In the genomic region with DNA sequence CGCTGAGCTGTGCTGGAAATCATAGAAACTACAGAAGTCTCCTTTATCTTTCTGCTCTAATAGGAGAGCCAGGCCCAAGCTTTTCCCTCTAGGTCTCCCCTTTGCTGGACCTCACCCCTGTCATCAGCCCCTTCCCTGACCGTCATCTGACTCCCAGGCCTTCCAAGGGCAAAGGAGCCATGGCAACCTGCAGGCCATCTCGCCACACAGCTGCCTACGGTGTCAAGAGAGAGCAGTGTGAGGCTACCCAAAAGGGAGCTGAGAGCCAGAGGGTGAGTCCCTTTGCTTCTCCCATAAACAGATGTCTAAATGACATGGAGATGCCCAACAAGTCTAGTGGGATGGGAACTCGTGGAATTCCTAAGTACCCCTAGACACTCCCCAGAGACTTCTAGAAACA, we compare ENCODE assay signal across 29 cellular contexts.
"Had no signal": no experiment of that assay in that cellular context is flagged by ENCODE, and none has a peak within 500 bp of the region (broad histone marks: within the 10 kb centered on the region; RNA-seq: fewer than 3 reads in every experiment).

No MANE protein-coding gene starts in this region.

- H3K79me2 ChIP-seq: parathyroid adenoma had no signal

- H3K4me3 Mint-ChIP-seq: naive thymus-derived CD4-positive, alpha-beta T cell; natural killer cell; nephron; neural progenitor cell; stimulated activated memory B cell treated with anti-CD40 and anti-IgM and Interleukin-4, amounts not matched to agents 10 μg/mL and 1 μg/mL and 100 μg/mL, for 72 hours; stimulated activated naive CD8-positive, alpha-beta T cell treated with anti-CD3 and anti-CD28 coated beads, Interleukin-15, amount 100 ng/mL, for 72 hours had no signal

- ATAC-seq: naive thymus-derived CD4-positive, alpha-beta T cell; natural killer cell; psoas muscle; right cardiac atrium; right lobe of liver; stimulated activated memory B cell treated with anti-CD40 and anti-IgM and Interleukin-4, amounts not matched to agents 10 μg/mL and 1 μg/mL and 100 μg/mL, for 72 hours; stimulated activated naive CD8-positive, alpha-beta T cell treated with anti-CD3 and anti-CD28 coated beads, Interleukin-15, amount 100 ng/mL, for 72 hours; stimulated activated naive CD8-positive, alpha-beta T cell treated with anti-CD3 and anti-CD28 coated beads, Interleukin-15, Interleukin-2, amounts not matched to agents 100 U/mL and 50 U/mL, for 24 hours had no signal

- FAIRE-seq: small intestine, urothelium cell line had no signal

- H3K9me3 ChIP-seq: ovary, psoas muscle, right lobe of liver, sigmoid colon, suprapubic skin, testis, tibial artery, transverse colon, upper lobe of left lung, vagina had no signal

- H3K27ac Mint-ChIP-seq: naive thymus-derived CD4-positive, alpha-beta T cell; natural killer cell; nephron; neural progenitor cell; progenitor cell of endocrine pancreas; stimulated activated naive CD8-positive, alpha-beta T cell treated with anti-CD3 and anti-CD28 coated beads, Interleukin-15, amount 100 ng/mL, for 72 hours had no signal

- H3K36me3 Mint-ChIP-seq: naive thymus-derived CD4-positive, alpha-beta T cell; natural killer cell; neural progenitor cell; stimulated activated memory B cell treated with anti-CD40 and anti-IgM and Interleukin-4, amounts not matched to agents 10 μg/mL and 1 μg/mL and 100 μg/mL, for 72 hours had no signal

- H3K9me3 Mint-ChIP-seq: naive thymus-derived CD4-positive, alpha-beta T cell; natural killer cell; nephron; neural progenitor cell; stimulated activated memory B cell treated with anti-CD40 and anti-IgM and Interleukin-4, amounts not matched to agents 10 μg/mL and 1 μg/mL and 100 μg/mL, for 72 hours; stimulated activated naive CD8-positive, alpha-beta T cell treated with anti-CD3 and anti-CD28 coated beads, Interleukin-15, amount 100 ng/mL, for 72 hours had no signal

- H3K27ac ChIP-seq: neural progenitor cell, ovary, parathyroid adenoma, psoas muscle, right lobe of liver, sigmoid colon, suprapubic skin, testis, tibial artery, transverse colon, upper lobe of left lung, vagina had no signal

- H3K9ac ChIP-seq: neural progenitor cell, parathyroid adenoma had no signal

- H3K4me1 Mint-ChIP-seq: natural killer cell had no signal

- H3K4me2 ChIP-seq: neural progenitor cell had no signal

- DNase-seq: naive thymus-derived CD4-positive, alpha-beta T cell; natural killer cell; occipital lobe; ovary; psoas muscle; right cardiac atrium; right lobe of liver; sigmoid colon; small intestine; stimulated activated CD4-positive, alpha-beta T cell treated with anti-CD3 and anti-CD28 coated beads, Interleukin-15, amount 100 ng/mL, for 24 hours; stimulated activated CD4-positive, alpha-beta T cell treated with anti-CD3 and anti-CD28 coated beads, Interleukin-2, amount 100 ng/mL, for 24 hours; stimulated activated CD4-positive, alpha-beta T cell treated with anti-CD3 and anti-CD28 coated beads, Interleukin-2, amount 100 ng/mL, for 48 hours; stimulated activated CD4-positive, alpha-beta T cell treated with anti-CD3 and anti-CD28 coated beads, Interleukin-4, amount 100 ng/mL, for 24 hours; stimulated activated naive CD4-positive, alpha-beta T cell; stimulated activated naive CD8-positive, alpha-beta T cell treated with anti-CD3 and anti-CD28 coated beads, Interleukin-15, amount 100 ng/mL, for 72 hours; stimulated activated naive CD8-positive, alpha-beta T cell treated with anti-CD3 and anti-CD28 coated beads, Interleukin-15, Interleukin-2, amounts not matched to agents 100 U/mL and 50 U/mL, for 24 hours; substantia nigra; testis; tibial artery; transverse colon; upper lobe of left lung had no signal

- H3K36me3 ChIP-seq: neural progenitor cell, ovary, right lobe of liver, sigmoid colon, suprapubic skin, tibial artery, transverse colon, upper lobe of left lung, vagina had no signal

- H2AFZ ChIP-seq: neural progenitor cell, parathyroid adenoma had no signal

- H3K4me3 ChIP-seq: neural progenitor cell, ovary, psoas muscle, right lobe of liver, sigmoid colon, suprapubic skin, testis, tibial artery, transverse colon, upper lobe of left lung, vagina had no signal

- H3K27me3 ChIP-seq: neural progenitor cell, ovary, right lobe of liver, sigmoid colon, suprapubic skin, testis, tibial artery, transverse colon, upper lobe of left lung, vagina had no signal
